20 cellular contexts compared by ENCODE assay signal in the genomic region with DNA sequence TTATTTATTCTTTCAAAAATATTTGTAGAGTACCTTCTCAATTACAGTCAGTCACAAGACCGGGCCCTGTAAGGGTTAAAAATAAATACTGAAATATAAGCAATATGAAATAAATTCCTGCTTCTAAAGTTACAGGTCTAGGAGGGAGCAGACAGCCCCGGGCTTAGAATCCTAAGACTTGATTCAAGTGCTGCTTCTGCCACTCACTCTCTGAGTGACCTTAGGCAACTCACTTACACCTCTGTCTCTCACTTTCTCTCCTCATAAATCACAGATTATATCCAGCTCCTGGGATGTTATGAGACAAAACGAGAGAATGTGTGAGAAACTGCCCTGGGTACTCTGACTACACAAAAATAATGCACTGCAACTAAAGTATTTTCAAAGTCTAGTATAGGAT.
A peak's percentile ranks its signal among the peaks of the same experiment; 100 is the strongest.
DNase-seq lines count a peak whose midpoint lies in the region; ATAC-seq and TF ChIP-seq lines count a peak whose summit lies in the region.
"Had no signal": no experiment of that assay in that cellular context is flagged by ENCODE, and none has a peak within 500 bp of the region (broad histone marks: within the 10 kb centered on the region; RNA-seq: fewer than 3 reads in every experiment).

No MANE protein-coding gene starts in this region.

- peak; percentile 38 for DNase-seq in NCI-H69 (lab: John Stamatoyannopoulos, UW)
- DNase-seq in activated T-helper 2 cell treated with anti-CD3 and anti-CD28 coated beads, Interferon-gamma antibody, Interleukin-2, Interleukin-4, amounts not matched to agents 10 μg/mL and 5 μg/mL and 100 μg/mL, durations not matched to agents 14 hours and 24 hours and 36 hours (ENCODE audit: low spot score) = no peak
- no peak for DNase-seq in stimulated activated naive B cell treated with anti-CD40 and anti-IgM and Interleukin-4, amounts not matched to agents 10 μg/mL and 1 μg/mL and 100 μg/mL, for 72 hours
- DNase-seq in central memory CD4-positive, alpha-beta T cell = no peak
- no peak for DNase-seq in Caco-2
- DNase-seq in T-helper 1 cell = no peak
- DNase-seq: CD8-positive, alpha-beta T cell; DMS79 treated with DMSO at 0.1 percent for 48 hours; H9; KBM-7; NCI-H1436; NCI-H2029; NCI-H2171 treated with DMSO at 0.1 percent for 48 hours; NCI-H446 treated with DMSO at 0.1 percent for 48 hours; NCI-H748 treated with DMSO at 0.1 percent for 48 hours; OCI-M1; RPMI8226 had no signal

- no peaks in the 10 kb centered on the region for H3K36me3 Mint-ChIP-seq in activated T-helper 2 cell treated with anti-CD3 and anti-CD28 coated beads, Interferon-gamma antibody, Interleukin-2, Interleukin-4, amounts not matched to agents 10 μg/mL and 5 μg/mL and 100 μg/mL, durations not matched to agents 14 hours and 24 hours and 36 hours (ENCODE audit: low read depth)
- H3K36me3 Mint-ChIP-seq in stimulated activated naive B cell treated with anti-CD40 and anti-IgM and Interleukin-4, amounts not matched to agents 10 μg/mL and 1 μg/mL and 100 μg/mL, for 72 hours = peaks cover 0 to 2% of the 10 kb centered on the region in 2 donors
- H3K36me3 Mint-ChIP-seq in Caco-2 (ENCODE audit: insufficient read depth, unreplicated experiment) = no peaks in the 10 kb centered on the region
- H3K36me3 Mint-ChIP-seq: CD8-positive, alpha-beta T cell had no signal

- no peak overlapping the region for H3K4me3 Mint-ChIP-seq in activated T-helper 2 cell treated with anti-CD3 and anti-CD28 coated beads, Interferon-gamma antibody, Interleukin-2, Interleukin-4, amounts not matched to agents 10 μg/mL and 5 μg/mL and 100 μg/mL, durations not matched to agents 14 hours and 24 hours and 36 hours (ENCODE audit: low read depth)
- H3K4me3 Mint-ChIP-seq in stimulated activated naive B cell treated with anti-CD40 and anti-IgM and Interleukin-4, amounts not matched to agents 10 μg/mL and 1 μg/mL and 100 μg/mL, for 72 hours = no peak overlapping the region
- H3K4me3 Mint-ChIP-seq in Caco-2 (ENCODE audit: unreplicated experiment) = no peak overlapping the region
- H3K4me3 Mint-ChIP-seq: CD8-positive, alpha-beta T cell; H9 had no signal

- H3K27ac Mint-ChIP-seq in activated T-helper 2 cell treated with anti-CD3 and anti-CD28 coated beads, Interferon-gamma antibody, Interleukin-2, Interleukin-4, amounts not matched to agents 10 μg/mL and 5 μg/mL and 100 μg/mL, durations not matched to agents 14 hours and 24 hours and 36 hours = peak overlapping the region; percentile 21
- H3K27ac Mint-ChIP-seq in stimulated activated naive B cell treated with anti-CD40 and anti-IgM and Interleukin-4, amounts not matched to agents 10 μg/mL and 1 μg/mL and 100 μg/mL, for 72 hours = peak overlapping the region; percentile 39
- no peak overlapping the region for H3K27ac Mint-ChIP-seq in Caco-2 (ENCODE audit: unreplicated experiment)
- H3K27ac Mint-ChIP-seq: CD8-positive, alpha-beta T cell; H9 had no signal

- H3K36me3 ChIP-seq in muscle layer of colon (ENCODE audit: insufficient read depth, low read length) = no peaks in the 10 kb centered on the region
- no peaks in the 10 kb centered on the region for H3K36me3 ChIP-seq in Caco-2 (ENCODE audit: control insufficient read depth, insufficient read depth, low read length)
- H3K36me3 ChIP-seq: BLaER1 had no signal

- H3K4me1 ChIP-seq in muscle layer of colon (ENCODE audit: insufficient read depth, low read length) = peaks cover 59% of the 10 kb centered on the region
- no peaks in the 10 kb centered on the region for H3K4me1 ChIP-seq in Caco-2
- H3K4me1 ChIP-seq: BLaER1 had no signal

- TF ChIP-seq CTCF in Caco-2 (IDR thresholded peaks at IDR 0.05; ENCODE audit: insufficient read depth in 1 of 2, low read depth in 1 of 2, low read length in 1 of 2, severe bottlenecking in 1 of 2, unreplicated experiment in 1 of 2) = no peak

- H3K4me1 Mint-ChIP-seq in activated T-helper 2 cell treated with anti-CD3 and anti-CD28 coated beads, Interferon-gamma antibody, Interleukin-2, Interleukin-4, amounts not matched to agents 10 μg/mL and 5 μg/mL and 100 μg/mL, durations not matched to agents 14 hours and 24 hours and 36 hours (ENCODE audit: low read depth) = peaks cover 43% of the 10 kb centered on the region
- H3K4me1 Mint-ChIP-seq in stimulated activated naive B cell treated with anti-CD40 and anti-IgM and Interleukin-4, amounts not matched to agents 10 μg/mL and 1 μg/mL and 100 μg/mL, for 72 hours = peaks cover 30 to 54% of the 10 kb centered on the region in 2 donors
- no peaks in the 10 kb centered on the region for H3K4me1 Mint-ChIP-seq in Caco-2 (ENCODE audit: low read depth, unreplicated experiment)

- peak overlapping the region; percentile 64 for H3K27ac ChIP-seq in muscle layer of colon (ENCODE audit: low read depth, low read length)
- H3K27ac ChIP-seq: BLaER1 had no signal

- no TSS peak for BruUV-seq in Caco-2 (replicated peaks; lab: Mats Ljungman, UMichigan)

- H3K9me3 Mint-ChIP-seq in activated T-helper 2 cell treated with anti-CD3 and anti-CD28 coated beads, Interferon-gamma antibody, Interleukin-2, Interleukin-4, amounts not matched to agents 10 μg/mL and 5 μg/mL and 100 μg/mL, durations not matched to agents 14 hours and 24 hours and 36 hours = no peaks in the 10 kb centered on the region
- H3K9me3 Mint-ChIP-seq in stimulated activated naive B cell treated with anti-CD40 and anti-IgM and Interleukin-4, amounts not matched to agents 10 μg/mL and 1 μg/mL and 100 μg/mL, for 72 hours = no peaks in the 10 kb centered on the region
- no peaks in the 10 kb centered on the region for H3K9me3 Mint-ChIP-seq in Caco-2 (ENCODE audit: unreplicated experiment)
- H3K9me3 Mint-ChIP-seq: CD8-positive, alpha-beta T cell; H9 had no signal

- H3K27me3 Mint-ChIP-seq in activated T-helper 2 cell treated with anti-CD3 and anti-CD28 coated beads, Interferon-gamma antibody, Interleukin-2, Interleukin-4, amounts not matched to agents 10 μg/mL and 5 μg/mL and 100 μg/mL, durations not matched to agents 14 hours and 24 hours and 36 hours (ENCODE audit: low read depth) = no peaks in the 10 kb centered on the region
- no peaks in the 10 kb centered on the region for H3K27me3 Mint-ChIP-seq in stimulated activated naive B cell treated with anti-CD40 and anti-IgM and Interleukin-4, amounts not matched to agents 10 μg/mL and 1 μg/mL and 100 μg/mL, for 72 hours
- H3K27me3 Mint-ChIP-seq in Caco-2 (ENCODE audit: insufficient read depth, unreplicated experiment) = peaks cover 23% of the 10 kb centered on the region

- POLR2A ChIA-PET in Caco-2 (lab: Charles Lee) = no interaction called here

- H3K4me3 ChIP-seq in muscle layer of colon (ENCODE audit: low read depth in 1 of 2, low read length in 2 of 2) (no peak overlapping the region), Caco-2 (ENCODE audit: low read depth, low read length) (no peak overlapping the region)
- H3K4me3 ChIP-seq: BLaER1 had no signal

- no peaks in the 10 kb centered on the region for H3K27me3 ChIP-seq in muscle layer of colon (ENCODE audit: control insufficient read depth in 1 of 2, insufficient read depth in 2 of 2, low read length in 2 of 2)
- no peaks in the 10 kb centered on the region; the same call in 1 of the 2 replicates for H3K27me3 ChIP-seq in Caco-2 (replicated peaks; ENCODE audit: control insufficient read depth, insufficient read depth, low read length)
- H3K27me3 ChIP-seq: BLaER1 had no signal

- H3K9me3 ChIP-seq in muscle layer of colon (ENCODE audit: low read length) (no peaks in the 10 kb centered on the region), Caco-2 (no peaks in the 10 kb centered on the region)
- H3K9me3 ChIP-seq: BLaER1 had no signal

- intact Hi-C loops in activated T-helper 2 cell treated with anti-CD3 and anti-CD28 coated beads, Interferon-gamma antibody, Interleukin-2, Interleukin-4, amounts not matched to agents 10 μg/mL and 5 μg/mL and 100 μg/mL, durations not matched to agents 14 hours and 24 hours and 36 hours (cut with micrococcal nuclease) = loop anchor here (2.0 to 10.0 kb wide), 5 partner anchors 39 to 907 kb away; no protein-coding TSS in a partner anchor
- intact Hi-C loops in Caco-2 (cut with micrococcal nuclease; ENCODE audit: unreplicated experiment) = loop anchor here (10.0 kb wide), 1 partner anchor 607 kb away; no protein-coding TSS in a partner anchor

- CTCF ChIA-PET in Caco-2 (lab: Charles Lee) = no interaction called here

- H3K9ac ChIP-seq in muscle layer of colon (ENCODE audit: low read length) = no peak overlapping the region
- H3K9ac ChIP-seq: BLaER1 had no signal

- no peak for ATAC-seq in stimulated activated naive B cell treated with anti-CD40 and anti-IgM and Interleukin-4, amounts not matched to agents 10 μg/mL and 1 μg/mL and 100 μg/mL, for 72 hours (replicated peaks)
- no peak for ATAC-seq in GM21447 (IDR thresholded peaks at IDR 0.05; ENCODE audit: unreplicated experiment)
- ATAC-seq: CD8-positive, alpha-beta T cell had no signal
